Comparison of ENCODE assay signal across 1 cellular context in the genomic region with DNA sequence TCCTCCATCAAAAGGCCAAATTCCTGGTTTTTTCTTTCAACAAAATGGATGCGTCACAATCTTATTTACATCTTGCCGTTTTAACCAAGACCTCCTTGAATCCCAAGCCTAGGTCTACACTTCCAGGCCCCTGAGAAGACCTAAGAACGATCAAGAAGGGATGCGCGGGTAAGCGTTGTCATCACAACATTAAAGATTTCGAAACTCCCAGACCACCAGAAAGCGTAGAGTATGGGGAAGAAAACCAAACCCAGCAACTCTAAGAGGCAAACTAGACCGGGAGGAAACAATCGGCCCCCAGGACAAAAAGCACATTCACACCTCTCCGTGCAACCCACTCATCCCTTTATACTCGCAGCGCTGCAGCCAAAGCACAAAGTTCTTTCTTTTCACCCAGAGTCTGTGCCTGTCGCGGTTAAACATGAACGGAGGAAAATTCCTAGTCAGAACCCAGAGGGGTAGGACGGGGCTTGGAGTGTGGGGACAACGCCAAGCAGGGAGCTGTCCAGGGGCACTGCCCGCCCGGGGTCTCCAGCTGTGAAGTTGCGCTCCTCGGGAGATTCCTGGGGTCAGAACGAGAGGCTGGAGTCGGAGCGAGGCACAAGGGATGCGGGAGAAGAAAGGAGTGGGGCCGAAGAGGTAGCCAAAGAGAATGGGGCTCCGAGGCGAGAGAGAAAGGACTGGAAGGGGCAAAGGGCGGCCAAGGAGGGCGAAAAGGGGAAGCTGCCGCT.
TF ChIP-seq lines count a peak whose summit lies in the region.

No MANE protein-coding gene starts in this region.

TF ChIP-seq in HepG2, 621 proteins besides CTCF, POLR2A, EP300 and RAD21 (continued from another document and continues in another):
- 0 out of 2 replicates have a peak, but pooled peaks have one; percentile 53 for TF ChIP-seq TP53 (CRISPR knock-in tag; conservative IDR thresholded peaks at IDR 0.05)
- TF ChIP-seq SRSF9 (IDR thresholded peaks at IDR 0.05; ENCODE audit: borderline replicate concordance, insufficient read depth, low read depth, low read length, poor library complexity, severe bottlenecking) = no peak
- 0 out of 2 replicates have a peak, but pooled peaks have one; percentile 51 for TF ChIP-seq ZNF138 (CRISPR knock-in tag; IDR thresholded peaks at IDR 0.05; ENCODE audit: low read depth)
- peak; percentile 36; the same call in 1 of the 2 replicates for TF ChIP-seq ZFP90 (CRISPR knock-in tag; IDR thresholded peaks at IDR 0.05; ENCODE audit: borderline replicate concordance)
- TF ChIP-seq HOXA9 (CRISPR knock-in tag; IDR thresholded peaks at IDR 0.05; ENCODE audit: borderline replicate concordance) = peak; percentile 47; the same call in 1 of the 2 replicates
- 0 out of 2 replicates have a peak, but pooled peaks have one; percentile 25 for TF ChIP-seq U2AF2 (IDR thresholded peaks at IDR 0.05; ENCODE audit: low read depth, low read length)
- TF ChIP-seq ZNF530 (CRISPR knock-in tag; IDR thresholded peaks at IDR 0.05; ENCODE audit: low read depth) = no peak
- TF ChIP-seq PRMT3 (CRISPR knock-in tag; IDR thresholded peaks at IDR 0.05; ENCODE audit: borderline replicate concordance, low read depth) = peak; percentile 38; the same call in 1 of the 2 replicates
- TF ChIP-seq ZNF432 (CRISPR knock-in tag; IDR thresholded peaks at IDR 0.05; ENCODE audit: borderline replicate concordance) = no peak
- no peak for TF ChIP-seq ARNTL (CRISPR knock-in tag; IDR thresholded peaks at IDR 0.05)
- TF ChIP-seq, protein P1, sequence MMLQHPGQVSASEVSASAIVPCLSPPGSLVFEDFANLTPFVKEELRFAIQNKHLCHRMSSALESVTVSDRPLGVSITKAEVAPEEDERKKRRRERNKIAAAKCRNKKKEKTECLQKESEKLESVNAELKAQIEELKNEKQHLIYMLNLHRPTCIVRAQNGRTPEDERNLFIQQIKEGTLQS (CRISPR knock-in tag; IDR thresholded peaks at IDR 0.05) = no peak
- TF ChIP-seq TBX3 (IDR thresholded peaks at IDR 0.05; ENCODE audit: borderline replicate concordance) = 0 out of 2 replicates have a peak, but pooled peaks have one; percentile 10
- TF ChIP-seq KAT7 (CRISPR knock-in tag; IDR thresholded peaks at IDR 0.05; ENCODE audit: borderline replicate concordance) = no peak
- TF ChIP-seq, protein P2, sequence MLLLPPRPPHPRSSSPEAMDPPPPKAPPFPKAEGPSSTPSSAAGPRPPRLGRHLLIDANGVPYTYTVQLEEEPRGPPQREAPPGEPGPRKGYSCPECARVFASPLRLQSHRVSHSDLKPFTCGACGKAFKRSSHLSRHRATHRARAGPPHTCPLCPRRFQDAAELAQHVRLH (CRISPR knock-in tag; IDR thresholded peaks at IDR 0.05; ENCODE audit: borderline replicate concordance, low read depth) = no peak; the same call in 1 of the 2 replicates
- TF ChIP-seq SNAI1 (CRISPR knock-in tag; IDR thresholded peaks at IDR 0.05; ENCODE audit: borderline replicate concordance) = peak; percentile 23; the same call in 1 of the 2 replicates
- TF ChIP-seq, protein P3, sequence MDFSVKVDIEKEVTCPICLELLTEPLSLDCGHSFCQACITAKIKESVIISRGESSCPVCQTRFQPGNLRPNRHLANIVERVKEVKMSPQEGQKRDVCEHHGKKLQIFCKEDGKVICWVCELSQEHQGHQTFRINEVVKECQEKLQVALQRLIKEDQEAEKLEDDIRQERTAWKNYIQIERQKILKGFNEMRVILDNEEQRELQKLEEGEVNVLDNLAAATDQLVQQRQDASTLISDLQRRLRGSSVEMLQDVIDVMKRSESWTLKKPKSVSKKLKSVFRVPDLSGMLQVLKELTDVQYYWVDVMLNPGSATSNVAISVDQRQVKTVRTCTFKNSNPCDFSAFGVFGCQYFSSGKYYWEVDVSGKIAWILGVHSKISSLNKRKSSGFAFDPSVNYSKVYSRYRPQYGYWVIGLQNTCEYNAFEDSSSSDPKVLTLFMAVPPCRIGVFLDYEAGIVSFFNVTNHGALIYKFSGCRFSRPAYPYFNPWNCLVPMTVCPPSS (IDR thresholded peaks at IDR 0.05) = no peak
- peak; percentile 48; the same call in 1 of the 2 replicates for TF ChIP-seq SIN3B (IDR thresholded peaks at IDR 0.05; ENCODE audit: low read length)
- TF ChIP-seq ZKSCAN5 (CRISPR knock-in tag; IDR thresholded peaks at IDR 0.05) = peak; percentile 47; the same call in 1 of the 2 replicates
- TF ChIP-seq, protein P4, sequence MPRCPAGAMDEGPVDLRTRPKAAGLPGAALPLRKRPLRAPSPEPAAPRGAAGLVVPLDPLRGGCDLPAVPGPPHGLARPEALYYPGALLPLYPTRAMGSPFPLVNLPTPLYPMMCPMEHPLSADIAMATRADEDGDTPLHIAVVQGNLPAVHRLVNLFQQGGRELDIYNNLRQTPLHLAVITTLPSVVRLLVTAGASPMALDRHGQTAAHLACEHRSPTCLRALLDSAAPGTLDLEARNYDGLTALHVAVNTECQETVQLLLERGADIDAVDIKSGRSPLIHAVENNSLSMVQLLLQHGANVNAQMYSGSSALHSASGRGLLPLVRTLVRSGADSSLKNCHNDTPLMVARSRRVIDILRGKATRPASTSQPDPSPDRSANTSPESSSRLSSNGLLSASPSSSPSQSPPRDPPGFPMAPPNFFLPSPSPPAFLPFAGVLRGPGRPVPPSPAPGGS (CRISPR knock-in tag; IDR thresholded peaks at IDR 0.05) = no peak
- TF ChIP-seq, protein P5, sequence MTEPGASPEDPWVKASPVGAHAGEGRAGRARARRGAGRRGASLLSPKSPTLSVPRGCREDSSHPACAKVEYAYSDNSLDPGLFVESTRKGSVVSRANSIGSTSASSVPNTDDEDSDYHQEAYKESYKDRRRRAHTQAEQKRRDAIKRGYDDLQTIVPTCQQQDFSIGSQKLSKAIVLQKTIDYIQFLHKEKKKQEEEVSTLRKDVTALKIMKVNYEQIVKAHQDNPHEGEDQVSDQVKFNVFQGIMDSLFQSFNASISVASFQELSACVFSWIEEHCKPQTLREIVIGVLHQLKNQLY (CRISPR knock-in tag; IDR thresholded peaks at IDR 0.05) = 0 out of 2 replicates have a peak, but pooled peaks have one; percentile 25
- TF ChIP-seq ZNF839 (CRISPR knock-in tag; IDR thresholded peaks at IDR 0.05; ENCODE audit: borderline replicate concordance) = peak; percentile 80; the same call in 1 of the 2 replicates
- no peak for TF ChIP-seq GZF1 (CRISPR knock-in tag; IDR thresholded peaks at IDR 0.05)
- TF ChIP-seq ZFP1 (CRISPR knock-in tag; IDR thresholded peaks at IDR 0.05) = no peak
- TF ChIP-seq, protein P6, sequence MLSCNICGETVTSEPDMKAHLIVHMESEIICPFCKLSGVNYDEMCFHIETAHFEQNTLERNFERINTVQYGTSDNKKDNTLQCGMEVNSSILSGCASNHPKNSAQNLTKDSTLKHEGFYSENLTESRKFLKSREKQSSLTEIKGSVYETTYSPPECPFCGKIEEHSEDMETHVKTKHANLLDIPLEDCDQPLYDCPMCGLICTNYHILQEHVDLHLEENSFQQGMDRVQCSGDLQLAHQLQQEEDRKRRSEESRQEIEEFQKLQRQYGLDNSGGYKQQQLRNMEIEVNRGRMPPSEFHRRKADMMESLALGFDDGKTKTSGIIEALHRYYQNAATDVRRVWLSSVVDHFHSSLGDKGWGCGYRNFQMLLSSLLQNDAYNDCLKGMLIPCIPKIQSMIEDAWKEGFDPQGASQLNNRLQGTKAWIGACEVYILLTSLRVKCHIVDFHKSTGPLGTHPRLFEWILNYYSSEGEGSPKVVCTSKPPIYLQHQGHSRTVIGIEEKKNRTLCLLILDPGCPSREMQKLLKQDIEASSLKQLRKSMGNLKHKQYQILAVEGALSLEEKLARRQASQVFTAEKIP (CRISPR knock-in tag; IDR thresholded peaks at IDR 0.05; ENCODE audit: borderline replicate concordance) = no peak
- 0 out of 2 replicates have a peak, but pooled peaks have one; percentile 19 for TF ChIP-seq ZNF44 (CRISPR knock-in tag; IDR thresholded peaks at IDR 0.05)
- peak; percentile 7; the same call in 1 of the 2 replicates for TF ChIP-seq TCF7 (IDR thresholded peaks at IDR 0.05; ENCODE audit: low read depth)
- TF ChIP-seq ZNF746 (CRISPR knock-in tag; IDR thresholded peaks at IDR 0.05) = peak; percentile 24; the same call in 1 of the 2 replicates
- no peak for TF ChIP-seq ZBTB42 (CRISPR knock-in tag; IDR thresholded peaks at IDR 0.05)
- TF ChIP-seq ZNF878 (CRISPR knock-in tag; IDR thresholded peaks at IDR 0.05) = 0 out of 2 replicates have a peak, but pooled peaks have one; percentile 78
- TF ChIP-seq, protein P7, sequence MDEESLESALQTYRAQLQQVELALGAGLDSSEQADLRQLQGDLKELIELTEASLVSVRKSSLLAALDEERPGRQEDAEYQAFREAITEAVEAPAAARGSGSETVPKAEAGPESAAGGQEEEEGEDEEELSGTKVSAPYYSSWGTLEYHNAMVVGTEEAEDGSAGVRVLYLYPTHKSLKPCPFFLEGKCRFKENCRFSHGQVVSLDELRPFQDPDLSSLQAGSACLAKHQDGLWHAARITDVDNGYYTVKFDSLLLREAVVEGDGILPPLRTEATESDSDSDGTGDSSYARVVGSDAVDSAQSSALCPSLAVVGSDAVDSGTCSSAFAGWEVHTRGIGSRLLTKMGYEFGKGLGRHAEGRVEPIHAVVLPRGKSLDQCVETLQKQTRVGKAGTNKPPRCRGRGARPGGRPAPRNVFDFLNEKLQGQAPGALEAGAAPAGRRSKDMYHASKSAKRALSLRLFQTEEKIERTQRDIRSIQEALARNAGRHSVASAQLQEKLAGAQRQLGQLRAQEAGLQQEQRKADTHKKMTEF (CRISPR knock-in tag; IDR thresholded peaks at IDR 0.05) = peak; percentile 5; the same call in 1 of the 2 replicates
- TF ChIP-seq RFX5 (IDR thresholded peaks at IDR 0.05; ENCODE audit: low read depth, low read length) = no peak
- TF ChIP-seq ZNF674 (CRISPR knock-in tag; IDR thresholded peaks at IDR 0.05; ENCODE audit: low read depth) = peak; percentile 6; the same call in 1 of the 2 replicates
- TF ChIP-seq ZNF83 (CRISPR knock-in tag; IDR thresholded peaks at IDR 0.05; ENCODE audit: borderline replicate concordance) = 0 out of 2 replicates have a peak, but pooled peaks have one; percentile 30
- 0 out of 2 replicates have a peak, but pooled peaks have one; percentile 23 for TF ChIP-seq ZMYM3 (CRISPR knock-in tag; IDR thresholded peaks at IDR 0.05)
- TF ChIP-seq, protein P8, sequence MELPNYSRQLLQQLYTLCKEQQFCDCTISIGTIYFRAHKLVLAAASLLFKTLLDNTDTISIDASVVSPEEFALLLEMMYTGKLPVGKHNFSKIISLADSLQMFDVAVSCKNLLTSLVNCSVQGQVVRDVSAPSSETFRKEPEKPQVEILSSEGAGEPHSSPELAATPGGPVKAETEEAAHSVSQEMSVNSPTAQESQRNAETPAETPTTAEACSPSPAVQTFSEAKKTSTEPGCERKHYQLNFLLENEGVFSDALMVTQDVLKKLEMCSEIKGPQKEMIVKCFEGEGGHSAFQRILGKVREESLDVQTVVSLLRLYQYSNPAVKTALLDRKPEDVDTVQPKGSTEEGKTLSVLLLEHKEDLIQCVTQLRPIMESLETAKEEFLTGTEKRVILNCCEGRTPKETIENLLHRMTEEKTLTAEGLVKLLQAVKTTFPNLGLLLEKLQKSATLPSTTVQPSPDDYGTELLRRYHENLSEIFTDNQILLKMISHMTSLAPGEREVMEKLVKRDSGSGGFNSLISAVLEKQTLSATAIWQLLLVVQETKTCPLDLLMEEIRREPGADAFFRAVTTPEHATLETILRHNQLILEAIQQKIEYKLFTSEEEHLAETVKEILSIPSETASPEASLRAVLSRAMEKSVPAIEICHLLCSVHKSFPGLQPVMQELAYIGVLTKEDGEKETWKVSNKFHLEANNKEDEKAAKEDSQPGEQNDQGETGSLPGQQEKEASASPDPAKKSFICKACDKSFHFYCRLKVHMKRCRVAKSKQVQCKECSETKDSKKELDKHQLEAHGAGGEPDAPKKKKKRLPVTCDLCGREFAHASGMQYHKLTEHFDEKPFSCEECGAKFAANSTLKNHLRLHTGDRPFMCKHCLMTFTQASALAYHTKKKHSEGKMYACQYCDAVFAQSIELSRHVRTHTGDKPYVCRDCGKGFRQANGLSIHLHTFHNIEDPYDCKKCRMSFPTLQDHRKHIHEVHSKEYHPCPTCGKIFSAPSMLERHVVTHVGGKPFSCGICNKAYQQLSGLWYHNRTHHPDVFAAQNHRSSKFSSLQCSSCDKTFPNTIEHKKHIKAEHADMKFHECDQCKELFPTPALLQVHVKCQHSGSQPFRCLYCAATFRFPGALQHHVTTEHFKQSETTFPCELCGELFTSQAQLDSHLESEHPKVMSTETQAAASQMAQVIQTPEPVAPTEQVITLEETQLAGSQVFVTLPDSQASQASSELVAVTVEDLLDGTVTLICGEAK (IDR thresholded peaks at IDR 0.05) = 0 out of 2 replicates have a peak, but pooled peaks have one; percentile 3
- TF ChIP-seq, protein P8 (CRISPR knock-in tag; IDR thresholded peaks at IDR 0.05) = no peak; the same call in 1 of the 2 replicates
- TF ChIP-seq, protein P9, sequence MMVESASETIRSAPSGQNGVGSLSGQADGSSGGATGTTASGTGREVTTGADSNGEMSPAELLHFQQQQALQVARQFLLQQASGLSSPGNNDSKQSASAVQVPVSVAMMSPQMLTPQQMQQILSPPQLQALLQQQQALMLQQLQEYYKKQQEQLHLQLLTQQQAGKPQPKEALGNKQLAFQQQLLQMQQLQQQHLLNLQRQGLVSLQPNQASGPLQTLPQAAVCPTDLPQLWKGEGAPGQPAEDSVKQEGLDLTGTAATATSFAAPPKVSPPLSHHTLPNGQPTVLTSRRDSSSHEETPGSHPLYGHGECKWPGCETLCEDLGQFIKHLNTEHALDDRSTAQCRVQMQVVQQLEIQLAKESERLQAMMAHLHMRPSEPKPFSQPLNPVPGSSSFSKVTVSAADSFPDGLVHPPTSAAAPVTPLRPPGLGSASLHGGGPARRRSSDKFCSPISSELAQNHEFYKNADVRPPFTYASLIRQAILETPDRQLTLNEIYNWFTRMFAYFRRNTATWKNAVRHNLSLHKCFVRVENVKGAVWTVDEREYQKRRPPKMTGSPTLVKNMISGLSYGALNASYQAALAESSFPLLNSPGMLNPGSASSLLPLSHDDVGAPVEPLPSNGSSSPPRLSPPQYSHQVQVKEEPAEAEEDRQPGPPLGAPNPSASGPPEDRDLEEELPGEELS (CRISPR knock-in tag; IDR thresholded peaks at IDR 0.05) = no peak
- TF ChIP-seq ZFAT (CRISPR knock-in tag; conservative IDR thresholded peaks at IDR 0.05) = no peak
